ENCODE assay signal across 8 cellular contexts in genomic region chr14:54396493-54397335, GRCh38. TPM values are rescaled to one million over a fixed set of nuclear protein-coding genes. Genes with fewer than 3 reads are reported as not detected.
DNase-seq lines count a peak whose midpoint lies in the region; ATAC-seq, FAIRE-seq and TF ChIP-seq lines count a peak whose summit lies in the region.

Gene CDKN3, plus strand, starts transcription at chr14:54397007. Its CDS starts 62 bp downstream, at chr14:54397069.

- H2AFZ ChIP-seq in H1 (ENCODE audit: low read length) (peak within 1 kb of the TSS; percentile 36; the same call in 1 of the 2 replicates), mesenchymal stem cell (ENCODE audit: low read depth, low read length) (peak within 1 kb of the TSS; percentile 79)

- no peak for TF ChIP-seq EP300 in H1 (IDR thresholded peaks at IDR 0.05; ENCODE audit: borderline replicate concordance in 1 of 2, low read depth in 2 of 2, low read length in 2 of 2)

- H3K56ac ChIP-seq in H1 (replicated peaks; ENCODE audit: insufficient read length, low read depth, low read length) = peak within 1 kb of the TSS; percentile 84

- peak within 1 kb of the TSS; percentile 83 for H3K27ac Mint-ChIP-seq in Caco-2 (ENCODE audit: unreplicated experiment)

- H3K23me2 ChIP-seq in H1 (ENCODE audit: low read depth, low read length) = peaks cover 11% of the 10 kb centered on the region; the same call in 1 of the 2 replicates

- peak within 1 kb of the TSS; percentile 25 for H3K18ac ChIP-seq in H1 (ENCODE audit: extremely low read depth, low read length)
- peak within 1 kb of the TSS; percentile 50 to 70 for H3K18ac ChIP-seq in mesenchymal stem cell (ENCODE audit: low read depth in 1 of 2, low read length in 2 of 2)

- 0 out of 2 replicates have a peak within 1 kb of the TSS, but pooled peaks have one; percentile 46 for H2BK15ac ChIP-seq in H1 (ENCODE audit: low read length)
- no peak within 1 kb of the TSS for H2BK15ac ChIP-seq in mesenchymal stem cell (ENCODE audit: low read depth, poor library complexity, severe bottlenecking)

- H4K5ac ChIP-seq in H1 (ENCODE audit: insufficient read length, low read depth, low read length) = no peak within 1 kb of the TSS

- H3K9me3 Mint-ChIP-seq in Caco-2 (ENCODE audit: unreplicated experiment) = no peaks in the 10 kb centered on the region

- no peak within 1 kb of the TSS for H2BK20ac ChIP-seq in H1 (ENCODE audit: low read length)

- H3K4me3 Mint-ChIP-seq in Caco-2 (ENCODE audit: unreplicated experiment) = peak within 1 kb of the TSS; percentile 82

- H2BK12ac ChIP-seq in H1 (ENCODE audit: low read depth, low read length) (0 out of 2 replicates have a peak within 1 kb of the TSS, but pooled peaks have one; percentile 27), mesenchymal stem cell (ENCODE audit: low read length in 2 of 2) (no peak within 1 kb of the TSS)

- H3K27me3 ChIP-seq in Caco-2 (replicated peaks; ENCODE audit: control insufficient read depth, insufficient read depth, low read length) = no peaks in the 10 kb centered on the region
- peaks cover 0 to 7% (median 3%) of the 10 kb centered on the region in 4 experiments; a peak in 3 of 7 replicates for H3K27me3 ChIP-seq in H1 (replicated peaks in 1 of 4; ENCODE audit: control insufficient read depth in 3 of 4, extremely low read depth in 1 of 4, insufficient read depth in 3 of 4, low read length in 3 of 4)
- H3K27me3 ChIP-seq in mesenchymal stem cell (ENCODE audit: control insufficient read depth in 1 of 2, insufficient read depth in 1 of 2, low read length in 2 of 2) = peaks cover 0 to 3% of the 10 kb centered on the region in 2 experiments

- DNase-seq in Caco-2 (peak; percentile 98 to 99), HT1080 (ENCODE audit: low read depth) (peak; percentile 99), NOMO-1 (lab: John Stamatoyannopoulos, UW; ENCODE audit: unreplicated experiment in 2 of 2) (peak; percentile 99), H1 (ENCODE audit: low read depth in 1 of 2, low spot score in 2 of 2) (peak; percentile 94 to 97), mesenchymal stem cell (peak; percentile 100)
- DNase-seq in stimulated activated CD8-positive, alpha-beta memory T cell treated with anti-CD3 and anti-CD28 coated beads, Interleukin-12 subunit alpha, Interleukin-12 subunit beta, amount 100 ng/mL, for 4 hours (ENCODE audit: low read depth) = peak; percentile 94

- H3K4me1 Mint-ChIP-seq in Caco-2 (ENCODE audit: low read depth, unreplicated experiment) = peaks cover 15% of the 10 kb centered on the region

- TF ChIP-seq CTCF in Caco-2 (IDR thresholded peaks at IDR 0.05; ENCODE audit: insufficient read depth in 1 of 2, low read depth in 1 of 2, low read length in 1 of 2, severe bottlenecking in 1 of 2, unreplicated experiment in 1 of 2) (peak; percentile 45 to 59), H1 (IDR thresholded peaks at IDR 0.05; ENCODE audit: control extremely low read depth in 1 of 3, insufficient read depth in 1 of 3, low read depth in 1 of 3, low read length in 3 of 3) (peak; percentile 12 to 31 (median 24); a peak in 3 of 4 replicates)

- H3K36me3 ChIP-seq in Caco-2 (ENCODE audit: control insufficient read depth, insufficient read depth, low read length) = no peaks in the 10 kb centered on the region
- peaks cover 0 to 3% (median 0%) of the 10 kb centered on the region in 4 experiments; a peak in 1 of 8 replicates for H3K36me3 ChIP-seq in H1 (ENCODE audit: control insufficient read depth in 2 of 4, insufficient read depth in 4 of 4, low read length in 3 of 4)
- peaks cover 0 to 5% of the 10 kb centered on the region in 2 experiments for H3K36me3 ChIP-seq in mesenchymal stem cell (ENCODE audit: control insufficient read depth in 1 of 2, insufficient read depth in 2 of 2, low read depth in 1 of 2, low read length in 2 of 2)

- H3K79me1 ChIP-seq in H1 (ENCODE audit: low read depth, low read length) (no peaks in the 10 kb centered on the region; the same call in 1 of the 2 replicates), mesenchymal stem cell (replicated peaks; ENCODE audit: low read length, poor library complexity, severe bottlenecking) (peaks cover 20% of the 10 kb centered on the region)

- H3K9ac ChIP-seq in H1 (replicated peaks in 1 of 4; ENCODE audit: extremely low read depth in 1 of 4, low read depth in 3 of 4, low read length in 3 of 4) (peak within 1 kb of the TSS; percentile 51 to 79 (median 74)), mesenchymal stem cell (ENCODE audit: low read length) (peak within 1 kb of the TSS; percentile 87)

- no peak within 1 kb of the TSS; the same call in 1 of the 2 replicates for H2BK5ac ChIP-seq in H1 (ENCODE audit: low read depth, low read length)
- no peak within 1 kb of the TSS for H2BK5ac ChIP-seq in mesenchymal stem cell (ENCODE audit: low read depth, low read length, poor library complexity, severe bottlenecking)

- no peaks in the 10 kb centered on the region for H3K9me3 ChIP-seq in Caco-2
- no peaks in the 10 kb centered on the region for H3K9me3 ChIP-seq in H1 (ENCODE audit: insufficient read depth in 2 of 2, low read depth in 1 of 2, low read length in 1 of 2)
- H3K9me3 ChIP-seq in mesenchymal stem cell (ENCODE audit: control insufficient read depth, low read length) = no peaks in the 10 kb centered on the region

- peak within 1 kb of the TSS; percentile 72 for H3K4me3 ChIP-seq in Caco-2 (ENCODE audit: low read depth, low read length)
- H3K4me3 ChIP-seq in H1 (ENCODE audit: extremely low read depth in 1 of 4, insufficient read depth in 2 of 4, low read depth in 3 of 4, low read length in 4 of 4) = peak within 1 kb of the TSS; percentile 64 to 84 (median 79)
- H3K4me3 ChIP-seq in mesenchymal stem cell (ENCODE audit: insufficient read depth in 1 of 2, low read depth in 1 of 2, low read length in 2 of 2) = peak within 1 kb of the TSS; percentile 89 to 97

- no peaks in the 10 kb centered on the region for H3K27me3 Mint-ChIP-seq in Caco-2 (ENCODE audit: insufficient read depth, unreplicated experiment)

- TF ChIP-seq RAD21 in H1 (IDR thresholded peaks at IDR 0.05 in 1 of 2, conservative IDR thresholded peaks at IDR 0.05 in 1 of 2; ENCODE audit: low read depth in 2 of 2, low read length in 2 of 2) = 0 out of 4 replicates have a peak, but pooled peaks of 1 of the 2 experiments have one; percentile 1

- peak; percentile 42 for FAIRE-seq in H1 (lab: Jason Lieb, UNC)

- WGBS in H1 (ENCODE audit: extremely low coverage in 1 of 2, insufficient coverage in 1 of 2, insufficient read length in 1 of 2, insufficient replicate concordance in 2 of 2, low coverage in 1 of 2, low lambda C conversion rate in 2 of 2, missing lambda C conversion rate in 1 of 2), 2 experiments = 4% methylated on average over 70 of the region's 76 CpGs; no CpG with 5 or more reads in 1 of the 2 experiments
- WGBS in mesenchymal stem cell = 2% methylated on average over 75 of the region's 76 CpGs

- H2AK5ac ChIP-seq in H1 (ENCODE audit: low read depth, low read length) = no peak within 1 kb of the TSS
- no peak within 1 kb of the TSS for H2AK5ac ChIP-seq in mesenchymal stem cell (ENCODE audit: low read length, severe bottlenecking)

- CTCF ChIA-PET in Caco-2 (lab: Charles Lee) = interaction anchor here (0.7 to 3.4 kb wide), 15 partner anchors 8 to 440 kb away, joined by 3 to 30 read pairs (median 5); partner anchors contain the start of genes BMP4 and CGRRF1
- CTCF ChIA-PET in activated CD8-positive, alpha-beta memory T cell treated with anti-CD3 and anti-CD28 coated beads for 36 hours (lab: Charles Lee) = no interaction called here
- CTCF ChIA-PET in H1 (lab: Charles Lee; ENCODE audit: partially characterized antibody) = interaction anchor here (1.0 to 3.3 kb wide), 12 partner anchors 8 to 376 kb away, joined by 3 to 13 read pairs (median 4); no protein-coding TSS in a partner anchor

- peak; percentile 96 for ATAC-seq in GM21360 (IDR thresholded peaks at IDR 0.05; ENCODE audit: unreplicated experiment)

- POLR2A ChIA-PET in Caco-2 (lab: Charles Lee) (interaction anchor here (0.6 to 2.3 kb wide), 8 partner anchors 8 to 806 kb away, joined by 3 to 12 read pairs (median 4); no protein-coding TSS in a partner anchor), H1 (lab: Charles Lee; ENCODE audit: partially characterized antibody) (interaction anchor here (0.6 to 2.9 kb wide), 11 partner anchors 15 to 1251 kb away, joined by 3 to 15 read pairs (median 4); partner anchors contain the start of gene CNIH1)
- POLR2A ChIA-PET in activated CD8-positive, alpha-beta memory T cell treated with anti-CD3 and anti-CD28 coated beads for 36 hours (lab: Charles Lee) = interaction anchor here (0.9 to 1.5 kb wide), 4 partner anchors 38 to 1244 kb away, joined by 3 to 7 read pairs (median 3); no protein-coding TSS in a partner anchor

- no TSS peak for BruUV-seq in Caco-2 (replicated peaks; lab: Mats Ljungman, UMichigan)

- no peaks in the 10 kb centered on the region for H4K20me1 ChIP-seq in H1 (replicated peaks in 1 of 2; ENCODE audit: control insufficient read depth in 1 of 2, insufficient read depth in 2 of 2, low read length in 2 of 2)

- peak within 1 kb of the TSS; percentile 78 for H3K4ac ChIP-seq in H1 (replicated peaks; ENCODE audit: insufficient read length, low read depth, low read length)
- H3K4ac ChIP-seq in mesenchymal stem cell (ENCODE audit: low read depth in 1 of 2, low read length in 2 of 2) = peak within 1 kb of the TSS; percentile 9 to 64

- peaks cover 9% of the 10 kb centered on the region for H3K4me1 ChIP-seq in Caco-2
- H3K4me1 ChIP-seq in H1 (replicated peaks in 1 of 4; ENCODE audit: control insufficient read depth in 3 of 4, insufficient read depth in 4 of 4, low read length in 3 of 4) = peaks cover 0 to 3% (median 1%) of the 10 kb centered on the region in 4 experiments; a peak in 2 of 7 replicates
- H3K4me1 ChIP-seq in mesenchymal stem cell (ENCODE audit: control insufficient read depth, insufficient read depth, low read depth, low read length) = peaks cover 7% of the 10 kb centered on the region

- intact Hi-C loops in Caco-2 (cut with micrococcal nuclease; ENCODE audit: unreplicated experiment) = loop anchor here (1.0 to 2.0 kb wide), 3 partner anchors 24 to 44 kb away; partner anchors contain the start of gene CNIH1

- H3K14ac ChIP-seq in H1 (ENCODE audit: insufficient read length) = no peak within 1 kb of the TSS
- H3K14ac ChIP-seq in mesenchymal stem cell (ENCODE audit: low read length in 2 of 2) = peak within 1 kb of the TSS in 1 of 2 experiments; percentile 91

- H2BK120ac ChIP-seq in H1 (replicated peaks; ENCODE audit: low read depth, low read length) (no peak within 1 kb of the TSS), mesenchymal stem cell (ENCODE audit: low read depth, low read length) (no peak within 1 kb of the TSS)

- TF ChIP-seq POLR2A in H1 (IDR thresholded peaks at IDR 0.05; ENCODE audit: control extremely low read depth in 1 of 2, low read depth in 2 of 2, low read length in 2 of 2) = peak; percentile 85 to 88

- peaks cover 8% of the 10 kb centered on the region for H3K36me3 Mint-ChIP-seq in Caco-2 (ENCODE audit: insufficient read depth, unreplicated experiment)

- H3K79me2 ChIP-seq in H1 (ENCODE audit: control insufficient read depth in 1 of 2, insufficient read depth in 2 of 2, low read length in 2 of 2) = no peaks in the 10 kb centered on the region

- H3K27ac ChIP-seq in H1 (ENCODE audit: low read depth, low read length) = peak within 1 kb of the TSS; percentile 41; the same call in 1 of the 2 replicates
- H3K27ac ChIP-seq in mesenchymal stem cell (ENCODE audit: low read length, poor library complexity, severe bottlenecking) = no peak within 1 kb of the TSS

- H3K23ac ChIP-seq in H1 (ENCODE audit: insufficient read length) (no peak within 1 kb of the TSS), mesenchymal stem cell (ENCODE audit: low read length in 2 of 2) (peak within 1 kb of the TSS in 1 of 2 experiments; percentile 81)

- no peak within 1 kb of the TSS for H4K91ac ChIP-seq in H1 (replicated peaks; ENCODE audit: insufficient read length, low read length)
- peak within 1 kb of the TSS; percentile 75 for H4K91ac ChIP-seq in mesenchymal stem cell (ENCODE audit: low read length)

- H3K4me2 ChIP-seq in H1 (ENCODE audit: insufficient read depth in 1 of 2, low read depth in 2 of 2, low read length in 2 of 2) (peak within 1 kb of the TSS; percentile 86 to 100), mesenchymal stem cell (ENCODE audit: low read length, poor library complexity, severe bottlenecking) (peak within 1 kb of the TSS; percentile 100)

- H4K8ac ChIP-seq in H1 (ENCODE audit: extremely low read depth, insufficient read depth, low read length) = peak within 1 kb of the TSS; percentile 80
- H4K8ac ChIP-seq in mesenchymal stem cell (ENCODE audit: low read length) = peak within 1 kb of the TSS; percentile 49

RNA-seq across cellular contexts. Expression of gene CDKN3, which starts in this region (rescaled TPM):
- 64.9 and 83.0 TPM in 2 replicates for total RNA-seq in Caco-2 (2022)
- total RNA-seq in HT1080 (2014; rRNA removed; shearing (Covaris generic)) = 122 and 146 TPM in 2 replicates
- polyA plus RNA-seq in HT1080 (2015; cell fraction: cytosol; rRNA removed) = 112 and 127 TPM in 2 replicates
- 37.9 and 51.7 TPM in 2 replicates for polyA plus RNA-seq in HT1080 (2015; cell fraction: nucleus; rRNA removed)
- 10 to 100 TPM; 53.9 to 54.6 TPM for total RNA-seq in activated CD8-positive, alpha-beta memory T cell treated with anti-CD3 and anti-CD28 coated beads for 36 hours
- 41.5 and 48.3 TPM in 2 replicates for total RNA-seq in H1 (2021; fragmentation: NEBNext Ultra II Directional; extraction: Animal tissue kit (Norgen Biotek cat#: 25700))
- 25.4 and 43.5 TPM in 2 replicates for polyA plus RNA-seq in H1 (2011; rRNA removed)
- polyA plus RNA-seq in H1 (2011; cell fraction: cytosol; rRNA removed) = 45.7 TPM
- polyA plus RNA-seq in H1 (2011; cell fraction: nucleus; rRNA removed) = 10.7 TPM
- polyA plus RNA-seq in H1 (2012, experiment 1 of 2) = 26.3 to 34.7 TPM (median 32.0 TPM) in 4 replicates
- polyA plus RNA-seq in H1 (2012, experiment 2 of 2) = 15.1 TPM
- polyA plus RNA-seq in H1 (2013, experiment 1 of 2) = 96.1 TPM
- 92.4 TPM for polyA plus RNA-seq in H1 (2013, experiment 2 of 2)
- polyA minus RNA-seq in H1 (2011; rRNA and poly(A)+ RNA removed) = 16.3 and 28.1 TPM in 2 replicates
- polyA minus RNA-seq in H1 (2011; cell fraction: cytosol; rRNA and poly(A)+ RNA removed) = 16.1 TPM
- polyA minus RNA-seq in H1 (2011; cell fraction: nucleus; rRNA and poly(A)+ RNA removed) = 16.6 TPM
- polyA plus RNA-seq in mesenchymal stem cell (2013, experiment 1 of 2) = 12.2 TPM
- polyA plus RNA-seq in mesenchymal stem cell (2013, experiment 2 of 2) = 14.2 TPM
